ENCODE assay signal across 17 cellular contexts in genomic region chr12:52228931-52229330, GRCh38. TPM values are rescaled to one million over a fixed set of nuclear protein-coding genes. Genes with fewer than 3 reads are reported as not detected.
"Had no signal": no experiment of that assay in that cellular context is flagged by ENCODE, and none has a peak within 500 bp of the region (broad histone marks: within the 10 kb centered on the region; RNA-seq: fewer than 3 reads in every experiment).

No MANE protein-coding gene starts in this region.

- H3K4me3 ChIP-seq: lower lobe of right lung, right atrium auricular region had no signal

- H3K9me3 ChIP-seq: lower lobe of right lung, right atrium auricular region had no signal

- H3K36me3 ChIP-seq: lower lobe of right lung, right atrium auricular region had no signal

- ATAC-seq: esophagus mucosa; left cardiac atrium; lower lobe of right lung; naive thymus-derived CD4-positive, alpha-beta T cell; stimulated activated naive B cell treated with anti-CD40 and anti-IgM and Interleukin-4, amounts not matched to agents 10 μg/mL and 1 μg/mL and 100 μg/mL, for 72 hours had no signal

- DNase-seq: activated CD4-positive, alpha-beta T cell treated with anti-CD3 and anti-CD28 coated beads, Interleukin-2, amount 10 ng/mL, durations not matched to agents 7 days and 5 days; activated CD8-positive, alpha-beta memory T cell treated with anti-CD3 and anti-CD28 coated beads for 24 hours; activated T-cell treated with anti-CD3 and anti-CD28 coated beads for 4 hours; endodermal cell; immature natural killer cell; left cardiac atrium; lower lobe of right lung; naive thymus-derived CD4-positive, alpha-beta T cell; stimulated activated CD4-positive, alpha-beta T cell treated with anti-CD3 and anti-CD28 coated beads, Interleukin-1b, Interleukin-23, amount 100 ng/mL, for 48 hours; stimulated activated naive B cell treated with anti-CD40 and anti-IgM and Interleukin-4, amounts not matched to agents 10 μg/mL and 1 μg/mL and 100 μg/mL, for 72 hours; T-helper 9 cell had no signal

- H3K27ac ChIP-seq: lower lobe of right lung, right atrium auricular region had no signal

RNA-seq across cellular contexts. Expression of gene KRT7, which starts 4.1 kb away (rescaled TPM):
- total RNA-seq: cerebellum, mononuclear cell had no signal
- polyA plus RNA-seq: immature natural killer cell; naive thymus-derived CD4-positive, alpha-beta T cell had no signal

RNA-seq across cellular contexts. Expression of gene KRT80, which starts 37.1 kb away (rescaled TPM):
- total RNA-seq: activated CD4-positive, alpha-beta T cell treated with anti-CD3 and anti-CD28 coated beads, Interleukin-2, amount 10 ng/mL, durations not matched to agents 7 days and 5 days; cerebellum; mononuclear cell; subcutaneous adipose tissue had no signal
- polyA plus RNA-seq: immature natural killer cell; naive thymus-derived CD4-positive, alpha-beta T cell had no signal

RNA-seq across cellular contexts. Expression of gene KRT86, which starts 45.5 kb away (rescaled TPM):
- total RNA-seq: activated CD4-positive, alpha-beta T cell treated with anti-CD3 and anti-CD28 coated beads, Interleukin-2, amount 10 ng/mL, durations not matched to agents 7 days and 5 days; cerebellum; endodermal cell; esophagus mucosa; glomerular endothelial cell; left cardiac atrium; right atrium auricular region had no signal
- polyA plus RNA-seq: naive thymus-derived CD4-positive, alpha-beta T cell had no signal
